In genomic region chr11:20672575-20672974, GRCh38 we compare ENCODE assay signal across 9 cellular contexts. TPM values are rescaled to one million over a fixed set of nuclear protein-coding genes. Genes with fewer than 3 reads are reported as not detected.
DNase-seq lines count a peak whose midpoint lies in the region; ATAC-seq, FAIRE-seq and TF ChIP-seq lines count a peak whose summit lies in the region.
"Had no signal": no experiment of that assay in that cellular context is flagged by ENCODE, and none has a peak within 500 bp of the region (broad histone marks: within the 10 kb centered on the region; RNA-seq: fewer than 3 reads in every experiment).

No MANE protein-coding gene starts in this region.

- no peak for TF ChIP-seq POLR2A in endothelial cell of umbilical vein (IDR thresholded peaks at IDR 0.05; ENCODE audit: low read depth, low read length)

- CTCF ChIA-PET in endothelial cell of umbilical vein (lab: Charles Lee), result interaction anchor here (1.1 to 1.5 kb wide), 4 partner anchors 16 to 544 kb away, joined by 3 to 13 read pairs (median 8); no protein-coding TSS in a partner anchor

- H3K79me2 ChIP-seq in endothelial cell of umbilical vein (ENCODE audit: control insufficient read depth, insufficient read depth, low read length), result no peaks in the 10 kb centered on the region

- H3K4me1 ChIP-seq in endothelial cell of umbilical vein (ENCODE audit: control insufficient read depth, extremely low read depth, insufficient read depth, low read length), result no peaks in the 10 kb centered on the region
- H3K4me1 ChIP-seq: uterus had no signal

- BruUV-seq in endothelial cell of umbilical vein (replicated peaks; lab: Mats Ljungman, UMichigan), result no TSS peak

- no peak for FAIRE-seq in endothelial cell of umbilical vein (lab: Jason Lieb, UNC)

- H2AFZ ChIP-seq in endothelial cell of umbilical vein (ENCODE audit: low read depth, low read length), result no peak overlapping the region

- H4K20me1 ChIP-seq in endothelial cell of umbilical vein (replicated peaks; ENCODE audit: control insufficient read depth, extremely low read depth, insufficient read depth, low read length), result no peaks in the 10 kb centered on the region

- peaks cover 32 to 45% of the 10 kb centered on the region in 2 experiments for H3K27me3 ChIP-seq in endothelial cell of umbilical vein (ENCODE audit: control insufficient read depth in 2 of 2, insufficient read depth in 2 of 2, low read length in 2 of 2)

- no peaks in the 10 kb centered on the region for H3K36me3 ChIP-seq in endothelial cell of umbilical vein (ENCODE audit: control insufficient read depth in 2 of 2, extremely low read depth in 1 of 2, insufficient read depth in 2 of 2, low read length in 2 of 2)
- H3K36me3 ChIP-seq: uterus had no signal

- no peak for ATAC-seq in HG03571 (IDR thresholded peaks at IDR 0.05; ENCODE audit: unreplicated experiment)

- no peak overlapping the region for H3K4me2 ChIP-seq in endothelial cell of umbilical vein (ENCODE audit: insufficient read depth, low read length)

- in situ Hi-C loops in ACHN (cut with HindIII; ENCODE audit: low pct_ligation_motif_present, low pct_unique_long_range_greater_than_20kb, low sequenced_read_pairs), result no loop called here

- H3K9me1 ChIP-seq in endothelial cell of umbilical vein (replicated peaks; ENCODE audit: control insufficient read depth, extremely low read depth, insufficient read depth, low read length), result no peaks in the 10 kb centered on the region

- POLR2A ChIA-PET in endothelial cell of umbilical vein (lab: Charles Lee), result no interaction called here

- no peak overlapping the region for H3K4me3 ChIP-seq in GM12875 (ENCODE audit: low read depth, low read length)
- H3K4me3 ChIP-seq in endothelial cell of umbilical vein (replicated peaks in 1 of 3; ENCODE audit: insufficient read depth in 1 of 3, low read depth in 1 of 3, low read length in 3 of 3), result no peak overlapping the region
- H3K4me3 ChIP-seq: uterus had no signal

- H3K27ac ChIP-seq in endothelial cell of umbilical vein (ENCODE audit: insufficient read depth, low read depth, low read length), result no peak overlapping the region
- H3K27ac ChIP-seq: uterus had no signal

- peak; percentile 29; the same call in 1 of the 2 replicates for TF ChIP-seq CTCF in GM12875 (IDR thresholded peaks at IDR 0.05; ENCODE audit: borderline replicate concordance, insufficient read depth, low read depth, low read length)
- peak in 1 of 2 donors; percentile 9 for TF ChIP-seq CTCF in endothelial cell of umbilical vein (IDR thresholded peaks at IDR 0.05; ENCODE audit: extremely low read depth in 1 of 2, insufficient read depth in 1 of 2, low read depth in 1 of 2, low read length in 2 of 2)

- no peaks in the 10 kb centered on the region for H3K9me3 ChIP-seq in endothelial cell of umbilical vein (replicated peaks; ENCODE audit: control insufficient read depth, insufficient read depth, low read length)
- H3K9me3 ChIP-seq: uterus had no signal

- intact Hi-C loops in endothelial cell of umbilical vein (cut with micrococcal nuclease), result loop anchor here (1.0 kb wide), 1 partner anchor 24 kb away; no protein-coding TSS in a partner anchor

- dilution Hi-C loops in endothelial cell of umbilical vein (cut with MboI; ENCODE audit: extremely low pct_ligation_motif_present, low sequenced_read_pairs), result no loop called here

- DNase-seq in ACHN (peak; percentile 12), NCI-H526 treated with DMSO at 0.1 percent for 48 hours (lab: John Stamatoyannopoulos, UW) (peak; percentile 19), endothelial cell of umbilical vein (ENCODE audit: low read depth, low spot score) (peak; percentile 4), pons (ENCODE audit: low spot score) (no peak)
- no peak for DNase-seq in effector CD8-positive, alpha-beta T cell (lab: John Stamatoyannopoulos, UW)
- DNase-seq in activated T-cell treated with anti-CD3 and anti-CD28 coated beads, Interleukin-2, amount 50 U/mL, for 48 hours, result no peak
- DNase-seq: uterus had no signal

- H3K9ac ChIP-seq in endothelial cell of umbilical vein (replicated peaks; ENCODE audit: extremely low read depth, insufficient read depth, low read length), result no peak overlapping the region

TF ChIP-seq in endothelial cell of umbilical vein, 7 proteins besides CTCF, POLR2A, EP300 and RAD21:
- TF ChIP-seq MAX (IDR thresholded peaks at IDR 0.05; ENCODE audit: insufficient read depth, insufficient read length), result no peak
- no peak for TF ChIP-seq EZH2 (IDR thresholded peaks at IDR 0.05; ENCODE audit: borderline replicate concordance, low read depth, low read length, severe bottlenecking)
- no peak for TF ChIP-seq MYC (IDR thresholded peaks at IDR 0.05; ENCODE audit: low read depth, low read length)
- no peak for TF ChIP-seq GATA2 (IDR thresholded peaks at IDR 0.05; ENCODE audit: insufficient read depth, insufficient read length, low read depth, low read length)
- no peak for TF ChIP-seq JUN (IDR thresholded peaks at IDR 0.05; ENCODE audit: borderline replicate concordance, insufficient read depth, insufficient read length, low read depth)
- TF ChIP-seq FOS (IDR thresholded peaks at IDR 0.05; ENCODE audit: borderline replicate concordance, insufficient read depth, low read length), result no peak
- no peak for TF ChIP-seq POLR2AphosphoS5 (IDR thresholded peaks at IDR 0.05; ENCODE audit: insufficient read depth, low read depth, low read length)
TF ChIP-seq in endothelial cell of umbilical vein: peak in this region for 0.

RNA-seq across cellular contexts. Expression of gene NELL1, which starts 3.2 kb away (rescaled TPM):
- not detected in 2 replicates for total RNA-seq in endothelial cell of umbilical vein
- not detected in 2 replicates for polyA plus RNA-seq in endothelial cell of umbilical vein
- polyA plus RNA-seq in endothelial cell of umbilical vein (2011; cell fraction: cytosol; rRNA removed), result not detected in 2 replicates
- polyA plus RNA-seq in endothelial cell of umbilical vein (2011; cell fraction: nucleus; rRNA removed), result not detected in 2 replicates
- not detected in 2 replicates for polyA plus RNA-seq in endothelial cell of umbilical vein (2012)
- polyA minus RNA-seq in endothelial cell of umbilical vein, result not detected in 2 replicates
- polyA minus RNA-seq in endothelial cell of umbilical vein (2011; cell fraction: cytosol; rRNA and poly(A)+ RNA removed), result not detected
- polyA minus RNA-seq in endothelial cell of umbilical vein (2011; cell fraction: nucleus; rRNA and poly(A)+ RNA removed), result not detected in 2 replicates

Comparison
In these comparisons a context has a peak if more than half of its experiments do, and no peak if none do; other contexts are left out.
1. DNase-seq: peak in ACHN (single experiment), NCI-H526 treated with DMSO at 0.1 percent for 48 hours (single experiment) and endothelial cell of umbilical vein (single experiment); none in effector CD8-positive, alpha-beta T cell (single experiment), activated T-cell treated with anti-CD3 and anti-CD28 coated beads, Interleukin-2, amount 50 U/mL, for 48 hours (0 of 2) and pons (single experiment).